1 cellular context compared by ENCODE assay signal in the genomic region with DNA sequence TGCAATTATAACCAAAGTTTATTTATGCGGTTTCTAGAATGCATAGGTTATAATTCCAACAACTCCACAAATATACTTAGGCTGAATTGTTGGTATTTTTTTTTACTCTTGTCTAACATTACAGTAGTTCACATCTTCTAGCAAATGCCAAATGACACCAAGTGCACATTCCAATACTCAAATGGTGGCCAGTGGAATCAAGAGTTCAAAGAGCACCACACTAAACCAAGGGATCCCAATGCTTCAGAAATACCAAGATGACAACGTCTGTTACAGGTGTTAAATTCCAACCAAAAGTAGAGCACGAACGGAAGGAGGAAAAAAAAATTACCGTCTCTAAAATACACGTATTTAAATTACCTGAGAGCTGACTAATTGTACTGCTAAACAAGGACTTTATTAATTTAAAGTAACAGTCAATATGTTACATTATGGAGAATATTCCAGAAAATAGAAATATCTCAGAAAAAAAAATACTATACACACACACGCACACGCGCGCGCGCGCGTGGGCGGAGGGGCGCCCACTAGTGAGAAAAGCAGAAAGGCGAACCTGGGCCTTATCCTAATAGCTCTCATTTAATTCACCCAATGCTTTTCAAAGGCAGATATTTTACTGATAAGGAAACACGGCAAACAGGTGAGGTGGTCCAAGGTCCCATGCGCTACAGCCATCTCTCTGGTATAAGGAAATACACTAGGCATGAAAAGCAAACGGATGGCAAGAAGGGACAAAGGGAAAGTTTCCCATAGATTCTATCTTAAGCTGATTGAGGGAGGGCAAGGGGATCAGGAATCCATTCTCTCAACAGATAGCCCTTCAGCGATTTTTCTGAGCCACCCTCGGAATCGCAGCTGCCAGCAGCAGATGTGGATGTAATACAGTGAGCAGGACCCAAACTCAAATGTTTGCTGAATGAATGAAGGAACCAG.
TF ChIP-seq lines count a peak whose summit lies in the region.

No MANE protein-coding gene starts in this region.

TF ChIP-seq in K562, 482 proteins besides CTCF, POLR2A, EP300 and RAD21 (continues in another document):
- no peak for TF ChIP-seq JUN (IDR thresholded peaks at IDR 0.05; ENCODE audit: borderline replicate concordance, low read depth, low read length)
- TF ChIP-seq JUN (CRISPR knock-in tag; IDR thresholded peaks at IDR 0.05; ENCODE audit: borderline replicate concordance), result peak; percentile 5; the same call in 1 of the 2 replicates
- TF ChIP-seq TRIM28 (IDR thresholded peaks at IDR 0.05), result no peak
- TF ChIP-seq, protein P1, sequence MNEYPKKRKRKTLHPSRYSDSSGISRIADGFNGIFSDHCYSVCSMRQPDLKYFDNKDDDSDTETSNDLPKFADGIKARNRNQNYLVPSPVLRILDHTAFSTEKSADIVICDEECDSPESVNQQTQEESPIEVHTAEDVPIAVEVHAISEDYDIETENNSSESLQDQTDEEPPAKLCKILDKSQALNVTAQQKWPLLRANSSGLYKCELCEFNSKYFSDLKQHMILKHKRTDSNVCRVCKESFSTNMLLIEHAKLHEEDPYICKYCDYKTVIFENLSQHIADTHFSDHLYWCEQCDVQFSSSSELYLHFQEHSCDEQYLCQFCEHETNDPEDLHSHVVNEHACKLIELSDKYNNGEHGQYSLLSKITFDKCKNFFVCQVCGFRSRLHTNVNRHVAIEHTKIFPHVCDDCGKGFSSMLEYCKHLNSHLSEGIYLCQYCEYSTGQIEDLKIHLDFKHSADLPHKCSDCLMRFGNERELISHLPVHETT (CRISPR knock-in tag; conservative IDR thresholded peaks at IDR 0.05 in 1 of 2, IDR thresholded peaks at IDR 0.05 in 1 of 2), result no peak
- peak; percentile 74 to 75 for TF ChIP-seq NRF1 (conservative IDR thresholded peaks at IDR 0.05 in 1 of 2, IDR thresholded peaks at IDR 0.05 in 1 of 2)
- peak; percentile 49 for TF ChIP-seq CXXC5 (CRISPR knock-in tag; IDR thresholded peaks at IDR 0.05)
- peak; percentile 50 for TF ChIP-seq SMARCA4 (IDR thresholded peaks at IDR 0.05)
- TF ChIP-seq POLR2B (IDR thresholded peaks at IDR 0.05; ENCODE audit: low read depth, partially characterized antibody), result no peak
- TF ChIP-seq NEUROD1 (IDR thresholded peaks at IDR 0.05; ENCODE audit: borderline replicate concordance, low read depth, low read length, partially characterized antibody), result no peak
- TF ChIP-seq, protein P2, sequence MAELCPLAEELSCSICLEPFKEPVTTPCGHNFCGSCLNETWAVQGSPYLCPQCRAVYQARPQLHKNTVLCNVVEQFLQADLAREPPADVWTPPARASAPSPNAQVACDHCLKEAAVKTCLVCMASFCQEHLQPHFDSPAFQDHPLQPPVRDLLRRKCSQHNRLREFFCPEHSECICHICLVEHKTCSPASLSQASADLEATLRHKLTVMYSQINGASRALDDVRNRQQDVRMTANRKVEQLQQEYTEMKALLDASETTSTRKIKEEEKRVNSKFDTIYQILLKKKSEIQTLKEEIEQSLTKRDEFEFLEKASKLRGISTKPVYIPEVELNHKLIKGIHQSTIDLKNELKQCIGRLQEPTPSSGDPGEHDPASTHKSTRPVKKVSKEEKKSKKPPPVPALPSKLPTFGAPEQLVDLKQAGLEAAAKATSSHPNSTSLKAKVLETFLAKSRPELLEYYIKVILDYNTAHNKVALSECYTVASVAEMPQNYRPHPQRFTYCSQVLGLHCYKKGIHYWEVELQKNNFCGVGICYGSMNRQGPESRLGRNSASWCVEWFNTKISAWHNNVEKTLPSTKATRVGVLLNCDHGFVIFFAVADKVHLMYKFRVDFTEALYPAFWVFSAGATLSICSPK (IDR thresholded peaks at IDR 0.05; ENCODE audit: borderline replicate concordance), result no peak
- TF ChIP-seq SIN3B (IDR thresholded peaks at IDR 0.05; ENCODE audit: low read depth), result no peak
- TF ChIP-seq, protein P3, sequence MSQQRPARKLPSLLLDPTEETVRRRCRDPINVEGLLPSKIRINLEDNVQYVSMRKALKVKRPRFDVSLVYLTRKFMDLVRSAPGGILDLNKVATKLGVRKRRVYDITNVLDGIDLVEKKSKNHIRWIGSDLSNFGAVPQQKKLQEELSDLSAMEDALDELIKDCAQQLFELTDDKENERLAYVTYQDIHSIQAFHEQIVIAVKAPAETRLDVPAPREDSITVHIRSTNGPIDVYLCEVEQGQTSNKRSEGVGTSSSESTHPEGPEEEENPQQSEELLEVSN (IDR thresholded peaks at IDR 0.05; ENCODE audit: borderline replicate concordance in 1 of 2, extremely low read depth in 1 of 2, insufficient read depth in 1 of 2, insufficient read length in 1 of 2, low read depth in 1 of 2, low read length in 1 of 2, poor library complexity in 1 of 2, severe bottlenecking in 1 of 2), result peak in 1 of 2 experiments; percentile 15
- no peak for TF ChIP-seq MTA3 (IDR thresholded peaks at IDR 0.05; ENCODE audit: borderline replicate concordance)
- 0 out of 2 replicates have a peak, but pooled peaks have one; percentile 12 for TF ChIP-seq MTA2 (IDR thresholded peaks at IDR 0.05; ENCODE audit: low read depth)
- TF ChIP-seq HNRNPK (IDR thresholded peaks at IDR 0.05; ENCODE audit: low read depth, low read length, poor library complexity, severe bottlenecking), result no peak
- TF ChIP-seq NR2F6 (CRISPR knock-in tag; IDR thresholded peaks at IDR 0.05), result no peak
- peak; percentile 92 for TF ChIP-seq SAFB (IDR thresholded peaks at IDR 0.05; ENCODE audit: borderline replicate concordance, low read depth, low read length)
- TF ChIP-seq GABPB2 (CRISPR knock-in tag; conservative IDR thresholded peaks at IDR 0.05), result no peak
- peak in 1 of 2 experiments; percentile 54; a peak in 1 of 4 replicates for TF ChIP-seq HDAC1 (IDR thresholded peaks at IDR 0.05)
- TF ChIP-seq BHLHE40 (IDR thresholded peaks at IDR 0.05; ENCODE audit: low read length), result no peak
- peak; percentile 85 for TF ChIP-seq MYC (IDR thresholded peaks at IDR 0.05; ENCODE audit: low read depth, low read length)
- no peak for TF ChIP-seq MYC (CRISPR knock-in tag; IDR thresholded peaks at IDR 0.05; ENCODE audit: borderline replicate concordance, low read depth)
- no peak for TF ChIP-seq CBFA2T3 (IDR thresholded peaks at IDR 0.05)
- no peak for TF ChIP-seq RBM39 (optimal IDR thresholded peaks at IDR 0.05; ENCODE audit: low read depth, low read length)
- TF ChIP-seq NR2C1 (IDR thresholded peaks at IDR 0.05), result no peak
- 0 out of 2 replicates have a peak, but pooled peaks have one; percentile 15 for TF ChIP-seq NR2C1 (tag; IDR thresholded peaks at IDR 0.05)
- TF ChIP-seq, protein P4, sequence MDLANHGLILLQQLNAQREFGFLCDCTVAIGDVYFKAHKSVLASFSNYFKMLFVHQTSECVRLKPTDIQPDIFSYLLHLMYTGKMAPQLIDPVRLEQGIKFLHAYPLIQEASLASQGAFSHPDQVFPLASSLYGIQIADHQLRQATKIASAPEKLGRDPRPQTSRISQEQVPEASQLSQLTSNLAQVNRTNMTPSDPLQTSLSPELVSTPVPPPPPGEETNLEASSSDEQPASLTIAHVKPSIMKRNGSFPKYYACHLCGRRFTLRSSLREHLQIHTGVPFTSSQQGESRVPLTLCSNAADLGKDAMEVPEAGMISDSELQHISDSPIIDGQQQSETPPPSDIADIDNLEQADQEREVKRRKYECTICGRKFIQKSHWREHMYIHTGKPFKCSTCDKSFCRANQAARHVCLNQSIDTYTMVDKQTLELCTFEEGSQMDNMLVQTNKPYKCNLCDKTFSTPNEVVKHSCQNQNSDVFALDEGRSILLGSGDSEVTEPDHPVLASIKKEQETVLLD (IDR thresholded peaks at IDR 0.05), result peak; percentile 71; the same call in 1 of the 2 replicates
- TF ChIP-seq GATAD2A (IDR thresholded peaks at IDR 0.05), result peak; percentile 87; the same call in 1 of the 2 replicates
- 0 out of 2 replicates have a peak, but pooled peaks have one; percentile 62 for TF ChIP-seq SMARCC2 (IDR thresholded peaks at IDR 0.05; ENCODE audit: low read depth)
- no peak for TF ChIP-seq MAFF (IDR thresholded peaks at IDR 0.05; ENCODE audit: low read length)
- TF ChIP-seq ETS2 (tag; IDR thresholded peaks at IDR 0.05; ENCODE audit: borderline replicate concordance, poor library complexity, severe bottlenecking), result no peak
- TF ChIP-seq ZNF699 (CRISPR knock-in tag; IDR thresholded peaks at IDR 0.05; ENCODE audit: insufficient replicate concordance), result no peak
- TF ChIP-seq, protein P5, sequence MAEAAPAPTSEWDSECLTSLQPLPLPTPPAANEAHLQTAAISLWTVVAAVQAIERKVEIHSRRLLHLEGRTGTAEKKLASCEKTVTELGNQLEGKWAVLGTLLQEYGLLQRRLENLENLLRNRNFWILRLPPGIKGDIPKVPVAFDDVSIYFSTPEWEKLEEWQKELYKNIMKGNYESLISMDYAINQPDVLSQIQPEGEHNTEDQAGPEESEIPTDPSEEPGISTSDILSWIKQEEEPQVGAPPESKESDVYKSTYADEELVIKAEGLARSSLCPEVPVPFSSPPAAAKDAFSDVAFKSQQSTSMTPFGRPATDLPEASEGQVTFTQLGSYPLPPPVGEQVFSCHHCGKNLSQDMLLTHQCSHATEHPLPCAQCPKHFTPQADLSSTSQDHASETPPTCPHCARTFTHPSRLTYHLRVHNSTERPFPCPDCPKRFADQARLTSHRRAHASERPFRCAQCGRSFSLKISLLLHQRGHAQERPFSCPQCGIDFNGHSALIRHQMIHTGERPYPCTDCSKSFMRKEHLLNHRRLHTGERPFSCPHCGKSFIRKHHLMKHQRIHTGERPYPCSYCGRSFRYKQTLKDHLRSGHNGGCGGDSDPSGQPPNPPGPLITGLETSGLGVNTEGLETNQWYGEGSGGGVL (CRISPR knock-in tag; IDR thresholded peaks at IDR 0.05), result no peak
- TF ChIP-seq SNAPC5 (CRISPR knock-in tag; IDR thresholded peaks at IDR 0.05), result no peak
- no peak for TF ChIP-seq ZBTB7A (IDR thresholded peaks at IDR 0.05; ENCODE audit: borderline replicate concordance, control insufficient read depth, low read depth, low read length)
- 0 out of 2 replicates have a peak, but pooled peaks have one; percentile 10 for TF ChIP-seq DPF2 (IDR thresholded peaks at IDR 0.05)
- TF ChIP-seq, protein P6, sequence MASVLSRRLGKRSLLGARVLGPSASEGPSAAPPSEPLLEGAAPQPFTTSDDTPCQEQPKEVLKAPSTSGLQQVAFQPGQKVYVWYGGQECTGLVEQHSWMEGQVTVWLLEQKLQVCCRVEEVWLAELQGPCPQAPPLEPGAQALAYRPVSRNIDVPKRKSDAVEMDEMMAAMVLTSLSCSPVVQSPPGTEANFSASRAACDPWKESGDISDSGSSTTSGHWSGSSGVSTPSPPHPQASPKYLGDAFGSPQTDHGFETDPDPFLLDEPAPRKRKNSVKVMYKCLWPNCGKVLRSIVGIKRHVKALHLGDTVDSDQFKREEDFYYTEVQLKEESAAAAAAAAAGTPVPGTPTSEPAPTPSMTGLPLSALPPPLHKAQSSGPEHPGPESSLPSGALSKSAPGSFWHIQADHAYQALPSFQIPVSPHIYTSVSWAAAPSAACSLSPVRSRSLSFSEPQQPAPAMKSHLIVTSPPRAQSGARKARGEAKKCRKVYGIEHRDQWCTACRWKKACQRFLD (CRISPR knock-in tag; IDR thresholded peaks at IDR 0.05), result no peak
- TF ChIP-seq FOS (IDR thresholded peaks at IDR 0.05; ENCODE audit: extremely low read depth, insufficient read length), result no peak
- peak in 1 of 2 experiments; percentile 55; a peak in 2 of 4 replicates for TF ChIP-seq MNT (conservative IDR thresholded peaks at IDR 0.05)
- no peak for TF ChIP-seq TGIF2 (CRISPR knock-in tag; IDR thresholded peaks at IDR 0.05)
- 0 out of 2 replicates have a peak, but pooled peaks have one; percentile 19 for TF ChIP-seq HES1 (IDR thresholded peaks at IDR 0.05; ENCODE audit: low read depth)
- no peak for TF ChIP-seq GABPA (tag; conservative IDR thresholded peaks at IDR 0.05; ENCODE audit: low read depth)
